ENCODE assay signal across 6 cellular contexts in the genomic region with DNA sequence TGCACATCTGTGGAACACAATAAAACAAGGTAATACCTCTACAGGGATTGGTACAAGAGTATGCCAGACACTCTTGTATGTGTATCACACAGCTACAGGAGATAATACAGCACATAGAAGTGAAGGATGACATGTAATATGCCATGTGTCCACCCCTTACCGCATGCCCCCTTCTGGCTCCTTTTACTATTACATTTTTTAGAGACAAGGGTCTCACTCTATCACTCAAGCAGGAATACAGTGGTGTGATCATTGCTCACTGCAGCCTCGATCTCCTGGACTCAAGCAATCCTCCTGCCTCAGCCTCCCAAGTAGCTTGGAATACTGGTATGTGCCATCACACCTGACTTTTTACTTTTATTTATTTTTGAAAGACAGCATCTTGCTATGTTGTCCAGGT. TPM values are rescaled to one million over a fixed set of nuclear protein-coding genes. Genes with fewer than 3 reads are reported as not detected.
DNase-seq lines count a peak whose midpoint lies in the region; ATAC-seq and TF ChIP-seq lines count a peak whose summit lies in the region.

No MANE protein-coding gene starts in this region.

- H3K36me3 Mint-ChIP-seq in activated naive CD8-positive, alpha-beta T cell treated with anti-CD3 and anti-CD28 coated beads, Interleukin-2, amount 10 ng/mL, durations not matched to agents 7 days and 5 days = no peaks in the 10 kb centered on the region
- H3K36me3 Mint-ChIP-seq in osteocyte (ENCODE audit: unreplicated experiment) = no peaks in the 10 kb centered on the region

- H3K27ac Mint-ChIP-seq in activated naive CD8-positive, alpha-beta T cell treated with anti-CD3 and anti-CD28 coated beads, Interleukin-2, amount 10 ng/mL, durations not matched to agents 7 days and 5 days = no peak overlapping the region
- no peak overlapping the region for H3K27ac Mint-ChIP-seq in osteocyte (ENCODE audit: unreplicated experiment)

- POLR2A ChIA-PET in activated naive CD8-positive, alpha-beta T cell treated with anti-CD3 and anti-CD28 coated beads, Interleukin-2, amount 10 ng/mL, durations not matched to agents 7 days and 5 days (lab: Charles Lee) = interaction anchor here (0.6 to 14.1 kb wide), 8 partner anchors 17 to 102 kb away, joined by 3 to 481 read pairs (median 5); partner anchors contain the start of genes ATP6V1G2, DDX39B, LST1 and LTB

- peaks cover 49% of the 10 kb centered on the region for H3K4me1 Mint-ChIP-seq in activated naive CD8-positive, alpha-beta T cell treated with anti-CD3 and anti-CD28 coated beads, Interleukin-2, amount 10 ng/mL, durations not matched to agents 7 days and 5 days
- H3K4me1 Mint-ChIP-seq in osteocyte (ENCODE audit: unreplicated experiment) = no peaks in the 10 kb centered on the region

- H3K27me3 Mint-ChIP-seq in activated naive CD8-positive, alpha-beta T cell treated with anti-CD3 and anti-CD28 coated beads, Interleukin-2, amount 10 ng/mL, durations not matched to agents 7 days and 5 days = no peaks in the 10 kb centered on the region
- H3K27me3 Mint-ChIP-seq in osteocyte (ENCODE audit: unreplicated experiment) = no peaks in the 10 kb centered on the region

- no peaks in the 10 kb centered on the region for H3K9me3 Mint-ChIP-seq in activated naive CD8-positive, alpha-beta T cell treated with anti-CD3 and anti-CD28 coated beads, Interleukin-2, amount 10 ng/mL, durations not matched to agents 7 days and 5 days
- no peaks in the 10 kb centered on the region for H3K9me3 Mint-ChIP-seq in osteocyte (ENCODE audit: unreplicated experiment)

- TF ChIP-seq CTCF in osteocyte (IDR thresholded peaks at IDR 0.05) = peak; percentile 54

- ATAC-seq in activated naive CD8-positive, alpha-beta T cell treated with anti-CD3 and anti-CD28 coated beads, Interleukin-2, amount 10 ng/mL, durations not matched to agents 7 days and 5 days (ENCODE audit: low read depth) = peak; percentile 50
- ATAC-seq in GM21367 (IDR thresholded peaks at IDR 0.05; ENCODE audit: unreplicated experiment) = no peak

- DNase-seq in DMS114 treated with DMSO at 0.1 percent for 48 hours (lab: John Stamatoyannopoulos, UW; ENCODE audit: unreplicated experiment) (peak; percentile 63), MV-4-11 (lab: John Stamatoyannopoulos, UW) (peak; percentile 67), osteocyte (ENCODE audit: extremely low spot score, unreplicated experiment) (no peak)
- no peak for DNase-seq in activated naive CD8-positive, alpha-beta T cell treated with anti-CD3 and anti-CD28 coated beads, Interleukin-2, amount 10 ng/mL, durations not matched to agents 7 days and 5 days
- DNase-seq in effector CD4-positive, alpha-beta T cell = no peak

- H3K4me3 Mint-ChIP-seq in activated naive CD8-positive, alpha-beta T cell treated with anti-CD3 and anti-CD28 coated beads, Interleukin-2, amount 10 ng/mL, durations not matched to agents 7 days and 5 days = no peak overlapping the region
- no peak overlapping the region for H3K4me3 Mint-ChIP-seq in osteocyte (ENCODE audit: unreplicated experiment)

RNA-seq across cellular contexts. Expression of gene NCR3, which starts 4.2 kb away (rescaled TPM):
- total RNA-seq in activated naive CD8-positive, alpha-beta T cell treated with anti-CD3 and anti-CD28 coated beads, Interleukin-2, amount 10 ng/mL, durations not matched to agents 7 days and 5 days = 10 to 100 TPM; 69.7 to 70.0 TPM
- not detected in 2 replicates for total RNA-seq in osteocyte

RNA-seq across cellular contexts. Expression of gene LST1, which starts 10.9 kb away (rescaled TPM):
- total RNA-seq in activated naive CD8-positive, alpha-beta T cell treated with anti-CD3 and anti-CD28 coated beads, Interleukin-2, amount 10 ng/mL, durations not matched to agents 7 days and 5 days = 100 to 1,000 TPM in 1 of 2 experiments, 10 to 100 TPM in 1; 91.8 to 105 TPM
- not detected in 2 replicates for total RNA-seq in osteocyte

RNA-seq across cellular contexts. Expression of gene LTB, which starts 14.8 kb away (rescaled TPM):
- total RNA-seq in activated naive CD8-positive, alpha-beta T cell treated with anti-CD3 and anti-CD28 coated beads, Interleukin-2, amount 10 ng/mL, durations not matched to agents 7 days and 5 days = 100 to 1,000 TPM; 426 to 431 TPM
- total RNA-seq in osteocyte = not detected in 2 replicates

RNA-seq across cellular contexts. Expression of gene AIF1, which starts 18.0 kb away (rescaled TPM):
- total RNA-seq in activated naive CD8-positive, alpha-beta T cell treated with anti-CD3 and anti-CD28 coated beads, Interleukin-2, amount 10 ng/mL, durations not matched to agents 7 days and 5 days = 100 to 1,000 TPM; 117 to 118 TPM
- not detected in 2 replicates for total RNA-seq in osteocyte

RNA-seq across cellular contexts. Expression of gene TNF, which starts 21.6 kb away (rescaled TPM):
- 10 to 100 TPM; 18.5 to 18.6 TPM for total RNA-seq in activated naive CD8-positive, alpha-beta T cell treated with anti-CD3 and anti-CD28 coated beads, Interleukin-2, amount 10 ng/mL, durations not matched to agents 7 days and 5 days
- total RNA-seq in osteocyte = not detected in 2 replicates

Comparison
In these comparisons a context has a peak if more than half of its experiments do, and no peak if none do; other contexts are left out.
1. DNase-seq: peak in DMS114 treated with DMSO at 0.1 percent for 48 hours (single experiment) and MV-4-11 (single experiment); none in activated naive CD8-positive, alpha-beta T cell treated with anti-CD3 and anti-CD28 coated beads, Interleukin-2, amount 10 ng/mL, durations not matched to agents 7 days and 5 days (single experiment), osteocyte (single experiment) and effector CD4-positive, alpha-beta T cell (single experiment).
2. RNA of gene NCR3, which starts 4.2 kb away (total RNA-seq): 69.7 to 70.0 TPM in activated naive CD8-positive, alpha-beta T cell treated with anti-CD3 and anti-CD28 coated beads, Interleukin-2, amount 10 ng/mL, durations not matched to agents 7 days and 5 days; not detected in osteocyte; every median in the first group is over 10 times any median in the second.
3. RNA of gene LST1, which starts 10.9 kb away (total RNA-seq): 91.8 to 105 TPM in activated naive CD8-positive, alpha-beta T cell treated with anti-CD3 and anti-CD28 coated beads, Interleukin-2, amount 10 ng/mL, durations not matched to agents 7 days and 5 days; not detected in osteocyte; every median in the first group is over 10 times any median in the second.
4. RNA of gene LTB, which starts 14.8 kb away (total RNA-seq): 426 to 431 TPM in activated naive CD8-positive, alpha-beta T cell treated with anti-CD3 and anti-CD28 coated beads, Interleukin-2, amount 10 ng/mL, durations not matched to agents 7 days and 5 days; not detected in osteocyte; every median in the first group is over 100 times any median in the second.